Comparison of ENCODE assay signal across 27 cellular contexts in the genomic region with DNA sequence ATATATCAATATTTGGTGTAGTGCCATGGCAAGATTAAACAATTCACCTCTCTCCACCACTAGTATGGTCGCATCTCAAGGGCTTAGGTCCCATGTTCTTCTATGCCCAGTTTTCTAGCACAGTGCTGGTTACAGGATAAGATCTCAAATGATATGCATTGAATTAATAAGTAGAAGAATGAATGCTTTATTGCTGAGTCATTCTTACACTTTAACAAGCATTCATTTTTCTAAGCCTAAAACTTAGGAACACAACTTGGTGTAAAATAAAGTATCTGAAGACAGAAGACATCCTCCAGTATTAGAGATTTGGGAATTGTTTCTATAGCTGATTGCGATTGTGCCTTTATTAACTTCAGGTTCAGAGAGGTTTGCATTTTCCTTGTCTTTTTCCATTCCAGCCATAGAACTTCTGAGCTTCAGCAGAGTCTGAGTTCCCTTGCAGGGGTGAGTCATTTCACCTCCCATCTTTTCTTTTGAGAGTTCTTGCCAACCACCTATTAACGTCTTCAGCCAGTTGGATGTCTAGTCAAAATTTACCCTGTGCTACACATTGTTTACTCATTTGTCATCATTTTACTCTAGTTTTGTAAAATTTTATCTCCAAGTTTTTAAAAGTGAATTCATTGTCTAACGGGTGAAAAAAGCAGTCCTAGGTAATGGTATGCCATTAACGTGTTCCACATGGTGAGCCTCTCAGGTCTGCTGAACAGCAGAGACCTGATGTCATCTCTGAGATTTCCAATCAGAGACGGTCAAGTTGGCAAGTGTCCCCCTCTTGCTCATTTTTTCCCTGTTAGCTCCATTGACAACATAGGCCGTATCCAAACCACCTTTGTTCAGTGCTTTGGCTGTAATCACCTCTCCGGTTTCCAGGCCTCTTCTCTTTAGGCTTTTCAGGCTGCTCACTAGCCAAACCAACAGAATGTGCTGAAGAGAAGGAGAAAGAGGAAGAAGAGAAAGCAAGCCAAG.
A peak's percentile ranks its signal among the peaks of the same experiment; 100 is the strongest.
DNase-seq lines count a peak whose midpoint lies in the region; ATAC-seq, FAIRE-seq and TF ChIP-seq lines count a peak whose summit lies in the region.
"Had no signal": no experiment of that assay in that cellular context is flagged by ENCODE, and none has a peak within 500 bp of the region (broad histone marks: within the 10 kb centered on the region; RNA-seq: fewer than 3 reads in every experiment).

No MANE protein-coding gene starts in this region.

- H3K36me3 ChIP-seq in GM23248 (ENCODE audit: low read depth) (peaks cover 61% of the 10 kb centered on the region), astrocyte (ENCODE audit: insufficient read depth, low read length) (no peaks in the 10 kb centered on the region), right atrium auricular region (no peaks in the 10 kb centered on the region)
- no peaks in the 10 kb centered on the region for H3K36me3 ChIP-seq in CD4-positive, alpha-beta memory T cell (ENCODE audit: insufficient read depth, low read length)
- H3K36me3 ChIP-seq: neutrophil, spleen, stomach had no signal

- no peak for TF ChIP-seq RAD21 in A549 (conservative IDR thresholded peaks at IDR 0.05 in 1 of 2, IDR thresholded peaks at IDR 0.05 in 1 of 2)

- intact Hi-C loops in CD4-positive, alpha-beta memory T cell (cut with micrococcal nuclease), result no loop called here

- no peak overlapping the region for H3K4me2 ChIP-seq in A549
- H3K4me2 ChIP-seq in GM23248 (ENCODE audit: unreplicated experiment), result peak overlapping the region; percentile 27
- H3K4me2 ChIP-seq in astrocyte (ENCODE audit: low read length), result no peak overlapping the region

- peaks cover 41% of the 10 kb centered on the region for H3F3A ChIP-seq in GM23248 (ENCODE audit: insufficient read depth)

- TF ChIP-seq CTCF in A549 (IDR thresholded peaks at IDR 0.05), result no peak
- no peak for TF ChIP-seq CTCF in astrocyte (IDR thresholded peaks at IDR 0.05; ENCODE audit: insufficient read depth, low read depth, low read length)
- no peak for TF ChIP-seq CTCF in right atrium auricular region (IDR thresholded peaks at IDR 0.05)

- no peak overlapping the region for H3K27ac Mint-ChIP-seq in astrocyte (ENCODE audit: unreplicated experiment)
- no peak overlapping the region for H3K27ac Mint-ChIP-seq in activated CD4-positive, alpha-beta memory T cell treated with anti-CD3 and anti-CD28 coated beads, Interleukin-2, amount 10 ng/mL, durations not matched to agents 7 days and 5 days
- no peak overlapping the region for H3K27ac Mint-ChIP-seq in CD4-positive, alpha-beta memory T cell
- H3K27ac Mint-ChIP-seq: activated T-cell treated with anti-CD3 and anti-CD28 coated beads, Interleukin-2, amount 50 U/mL, for 72 hours; CD4-positive, alpha-beta T cell had no signal

- no peak for ATAC-seq in A549
- ATAC-seq in HG03432 (IDR thresholded peaks at IDR 0.05; ENCODE audit: unreplicated experiment), result no peak
- ATAC-seq: activated T-cell treated with anti-CD3 and anti-CD28 coated beads, Interleukin-2, amount 50 U/mL, for 72 hours had no signal

- H3K9me2 ChIP-seq in GM23248 (ENCODE audit: insufficient read depth), result no peaks in the 10 kb centered on the region; the same call in 1 of the 2 replicates

- H3K27ac ChIP-seq in A549 (no peak overlapping the region; a peak in 1 of 6 replicates), GM23248 (peak overlapping the region; percentile 70), astrocyte (ENCODE audit: low read depth, low read length) (no peak overlapping the region), right atrium auricular region (no peak overlapping the region)
- H3K27ac ChIP-seq in CD4-positive, alpha-beta memory T cell (ENCODE audit: low read depth, low read length), result no peak overlapping the region
- H3K27ac ChIP-seq: neutrophil, spleen, stomach had no signal

- H3K9ac ChIP-seq in GM23248 (peak overlapping the region; percentile 15; the same call in 1 of the 2 replicates), astrocyte (ENCODE audit: low read length) (no peak overlapping the region)

- no peak for TF ChIP-seq EP300 in A549 (IDR thresholded peaks at IDR 0.05)

- POLR2A ChIA-PET in A549 (lab: Yijun Ruan, JAX), result no interaction called here
- POLR2A ChIA-PET in activated CD4-positive, alpha-beta memory T cell treated with anti-CD3 and anti-CD28 coated beads, Interleukin-2, amount 10 ng/mL, durations not matched to agents 7 days and 5 days (lab: Charles Lee), result no interaction called here
- POLR2A ChIA-PET in CD4-positive, alpha-beta memory T cell (lab: Charles Lee; ENCODE audit: partially characterized antibody), result no interaction called here

- H3K27me3 Mint-ChIP-seq in astrocyte (ENCODE audit: low read depth, unreplicated experiment), result peaks cover 2% of the 10 kb centered on the region
- H3K27me3 Mint-ChIP-seq in activated CD4-positive, alpha-beta memory T cell treated with anti-CD3 and anti-CD28 coated beads, Interleukin-2, amount 10 ng/mL, durations not matched to agents 7 days and 5 days, result no peaks in the 10 kb centered on the region
- no peaks in the 10 kb centered on the region for H3K27me3 Mint-ChIP-seq in CD4-positive, alpha-beta memory T cell
- H3K27me3 Mint-ChIP-seq: CD4-positive, alpha-beta T cell had no signal

- no peak overlapping the region for H3K4me3 ChIP-seq in A549
- H3K4me3 ChIP-seq in GM23248, result no peak overlapping the region
- H3K4me3 ChIP-seq in astrocyte (ENCODE audit: insufficient read depth, low read depth, low read length), result no peak overlapping the region
- H3K4me3 ChIP-seq in right atrium auricular region, result no peak overlapping the region
- no peak overlapping the region for H3K4me3 ChIP-seq in CD4-positive, alpha-beta memory T cell (ENCODE audit: low read length in 2 of 2)
- H3K4me3 ChIP-seq: spleen, stomach had no signal

- no peak overlapping the region for H3K4me3 Mint-ChIP-seq in astrocyte (ENCODE audit: unreplicated experiment)
- no peak overlapping the region for H3K4me3 Mint-ChIP-seq in activated CD4-positive, alpha-beta memory T cell treated with anti-CD3 and anti-CD28 coated beads, Interleukin-2, amount 10 ng/mL, durations not matched to agents 7 days and 5 days
- peak overlapping the region in 1 of 8 donors; percentile 24 for H3K4me3 Mint-ChIP-seq in CD4-positive, alpha-beta memory T cell
- H3K4me3 Mint-ChIP-seq: activated T-cell treated with anti-CD3 and anti-CD28 coated beads, Interleukin-2, amount 50 U/mL, for 72 hours; CD4-positive, alpha-beta T cell had no signal

- 61% methylated on average over 8 of the region's 8 CpGs for WGBS in A549 (ENCODE audit: missing lambda C conversion rate)
- WGBS in GM23248 (ENCODE audit: low coverage in 1 of 2, low lambda C conversion rate in 2 of 2, missing lambda C conversion rate in 2 of 2), 2 experiments, result 26 to 29% methylated on average over 8 of the region's 8 CpGs

- no peak for TF ChIP-seq POLR2A in A549 (IDR thresholded peaks at IDR 0.05; ENCODE audit: low read length)

- no peaks in the 10 kb centered on the region for H3K79me2 ChIP-seq in GM23248 (ENCODE audit: insufficient read depth)
- no peaks in the 10 kb centered on the region for H3K79me2 ChIP-seq in astrocyte (ENCODE audit: insufficient read depth, low read length)

- no peaks in the 10 kb centered on the region for H3K9me3 ChIP-seq in A549
- H3K9me3 ChIP-seq in GM23248 (ENCODE audit: low read depth), result no peaks in the 10 kb centered on the region
- no peaks in the 10 kb centered on the region for H3K9me3 ChIP-seq in astrocyte (ENCODE audit: insufficient read depth, low read depth, low read length)
- H3K9me3 ChIP-seq in right atrium auricular region, result no peaks in the 10 kb centered on the region
- H3K9me3 ChIP-seq in CD4-positive, alpha-beta memory T cell (ENCODE audit: control insufficient read depth in 1 of 2, low read length in 2 of 2), result no peaks in the 10 kb centered on the region
- H3K9me3 ChIP-seq: neutrophil, spleen, stomach had no signal

- in situ Hi-C loops in GM23248 (cut with MboI), result no loop called here

- H3K4me1 ChIP-seq in A549 (peaks cover 5% of the 10 kb centered on the region; the same call in 2 of the 3 replicates), GM23248 (ENCODE audit: insufficient read depth) (peaks cover 20% of the 10 kb centered on the region), astrocyte (ENCODE audit: insufficient read depth, low read length) (no peaks in the 10 kb centered on the region), right atrium auricular region (no peaks in the 10 kb centered on the region)
- no peaks in the 10 kb centered on the region for H3K4me1 ChIP-seq in CD4-positive, alpha-beta memory T cell (ENCODE audit: insufficient read depth, low read length)
- H3K4me1 ChIP-seq: spleen, stomach had no signal

- H4K20me1 ChIP-seq in GM23248 (ENCODE audit: insufficient read depth), result no peaks in the 10 kb centered on the region
- no peaks in the 10 kb centered on the region for H4K20me1 ChIP-seq in astrocyte (ENCODE audit: insufficient read depth, low read length)

- DNase-seq in A549 (ENCODE audit: low read depth in 1 of 2, low spot score in 1 of 2), result no peak
- peak; percentile 83 for DNase-seq in GM23248
- no peak for DNase-seq in astrocyte (ENCODE audit: low read depth)
- DNase-seq in globus pallidus (ENCODE audit: low spot score), result peak; percentile 7
- no peak for DNase-seq in right atrium auricular region (ENCODE audit: low spot score)
- no peak for DNase-seq in activated CD4-positive, alpha-beta memory T cell treated with anti-CD3 and anti-CD28 coated beads, Interleukin-2, amount 10 ng/mL, durations not matched to agents 7 days and 5 days
- DNase-seq in CD4-positive, alpha-beta memory T cell, result no peak
- DNase-seq: activated CD4-positive, alpha-beta T cell treated with anti-CD3 and anti-CD28 coated beads for 1 hour; activated naive CD4-positive, alpha-beta T cell treated with anti-CD3 and anti-CD28 coated beads, Interleukin-2, amount 50 U/mL, for 16 hours; activated T-cell treated with anti-CD3 and anti-CD28 coated beads, Interleukin-2, amount 50 U/mL, for 72 hours; CD4-positive, alpha-beta T cell; foreskin melanocyte; islet precursor cell; NCI-H1436 treated with DMSO at 0.1 percent for 48 hours; NCI-H2171; NCI-H748 treated with DMSO at 0.1 percent for 48 hours; SHP77; spleen; stimulated activated CD4-positive, alpha-beta T cell treated with anti-CD3 and anti-CD28 coated beads, Interleukin-4, amount 100 ng/mL, for 24 hours; stomach; SW 1271; trophoblast cell had no signal

- H3K27me3 ChIP-seq in GM23248 (replicated peaks; ENCODE audit: insufficient read depth), result no peaks in the 10 kb centered on the region
- no peaks in the 10 kb centered on the region for H3K27me3 ChIP-seq in astrocyte (ENCODE audit: insufficient read depth, low read length)
- H3K27me3 ChIP-seq in right atrium auricular region, result no peaks in the 10 kb centered on the region
- H3K27me3 ChIP-seq in CD4-positive, alpha-beta memory T cell (ENCODE audit: insufficient read depth, low read length), result no peaks in the 10 kb centered on the region
- H3K27me3 ChIP-seq: neutrophil, spleen, stomach had no signal

- H2AFZ ChIP-seq in GM23248, result no peak overlapping the region
- H2AFZ ChIP-seq in astrocyte (ENCODE audit: low read depth, low read length), result no peak overlapping the region

- no peaks in the 10 kb centered on the region for H3K36me3 Mint-ChIP-seq in astrocyte (ENCODE audit: low read depth, unreplicated experiment)
- no peaks in the 10 kb centered on the region for H3K36me3 Mint-ChIP-seq in activated CD4-positive, alpha-beta memory T cell treated with anti-CD3 and anti-CD28 coated beads, Interleukin-2, amount 10 ng/mL, durations not matched to agents 7 days and 5 days (ENCODE audit: low read depth)
- no peaks in the 10 kb centered on the region for H3K36me3 Mint-ChIP-seq in CD4-positive, alpha-beta memory T cell

- no peak for FAIRE-seq in A549 (lab: Jason Lieb, UNC)
- peak; percentile 77 for FAIRE-seq in astrocyte (lab: Jason Lieb, UNC)
- FAIRE-seq: A204.1, colon, H54 had no signal

- H3K4me1 Mint-ChIP-seq in astrocyte (ENCODE audit: low read depth, unreplicated experiment), result peaks cover 2% of the 10 kb centered on the region
- no peaks in the 10 kb centered on the region for H3K4me1 Mint-ChIP-seq in activated CD4-positive, alpha-beta memory T cell treated with anti-CD3 and anti-CD28 coated beads, Interleukin-2, amount 10 ng/mL, durations not matched to agents 7 days and 5 days
- no peaks in the 10 kb centered on the region for H3K4me1 Mint-ChIP-seq in CD4-positive, alpha-beta memory T cell

- peaks cover 2% of the 10 kb centered on the region for H3K9me3 Mint-ChIP-seq in astrocyte (ENCODE audit: unreplicated experiment)
- no peaks in the 10 kb centered on the region for H3K9me3 Mint-ChIP-seq in activated CD4-positive, alpha-beta memory T cell treated with anti-CD3 and anti-CD28 coated beads, Interleukin-2, amount 10 ng/mL, durations not matched to agents 7 days and 5 days
- H3K9me3 Mint-ChIP-seq in CD4-positive, alpha-beta memory T cell, result peaks cover 0 to 6% (median 0%) of the 10 kb centered on the region in 8 donors
- H3K9me3 Mint-ChIP-seq: activated T-cell treated with anti-CD3 and anti-CD28 coated beads, Interleukin-2, amount 50 U/mL, for 72 hours; CD4-positive, alpha-beta T cell had no signal

- CTCF ChIA-PET in A549 (lab: Yijun Ruan, JAX), result no interaction called here
- CTCF ChIA-PET in activated CD4-positive, alpha-beta memory T cell treated with anti-CD3 and anti-CD28 coated beads, Interleukin-2, amount 10 ng/mL, durations not matched to agents 7 days and 5 days (lab: Charles Lee), result no interaction called here
- CTCF ChIA-PET in CD4-positive, alpha-beta memory T cell (lab: Charles Lee; ENCODE audit: partially characterized antibody), result no interaction called here

Comparison
In these comparisons a context has a peak if more than half of its experiments do, and no peak if none do; other contexts are left out.
1. DNase-seq: peak in GM23248 (single experiment) and globus pallidus (single experiment); none in A549 (0 of 2), astrocyte (single experiment), right atrium auricular region (single experiment), activated CD4-positive, alpha-beta memory T cell treated with anti-CD3 and anti-CD28 coated beads, Interleukin-2, amount 10 ng/mL, durations not matched to agents 7 days and 5 days (single experiment) and CD4-positive, alpha-beta memory T cell (0 of 5).